Comparison of ENCODE assay signal across 13 cellular contexts in the genomic region with DNA sequence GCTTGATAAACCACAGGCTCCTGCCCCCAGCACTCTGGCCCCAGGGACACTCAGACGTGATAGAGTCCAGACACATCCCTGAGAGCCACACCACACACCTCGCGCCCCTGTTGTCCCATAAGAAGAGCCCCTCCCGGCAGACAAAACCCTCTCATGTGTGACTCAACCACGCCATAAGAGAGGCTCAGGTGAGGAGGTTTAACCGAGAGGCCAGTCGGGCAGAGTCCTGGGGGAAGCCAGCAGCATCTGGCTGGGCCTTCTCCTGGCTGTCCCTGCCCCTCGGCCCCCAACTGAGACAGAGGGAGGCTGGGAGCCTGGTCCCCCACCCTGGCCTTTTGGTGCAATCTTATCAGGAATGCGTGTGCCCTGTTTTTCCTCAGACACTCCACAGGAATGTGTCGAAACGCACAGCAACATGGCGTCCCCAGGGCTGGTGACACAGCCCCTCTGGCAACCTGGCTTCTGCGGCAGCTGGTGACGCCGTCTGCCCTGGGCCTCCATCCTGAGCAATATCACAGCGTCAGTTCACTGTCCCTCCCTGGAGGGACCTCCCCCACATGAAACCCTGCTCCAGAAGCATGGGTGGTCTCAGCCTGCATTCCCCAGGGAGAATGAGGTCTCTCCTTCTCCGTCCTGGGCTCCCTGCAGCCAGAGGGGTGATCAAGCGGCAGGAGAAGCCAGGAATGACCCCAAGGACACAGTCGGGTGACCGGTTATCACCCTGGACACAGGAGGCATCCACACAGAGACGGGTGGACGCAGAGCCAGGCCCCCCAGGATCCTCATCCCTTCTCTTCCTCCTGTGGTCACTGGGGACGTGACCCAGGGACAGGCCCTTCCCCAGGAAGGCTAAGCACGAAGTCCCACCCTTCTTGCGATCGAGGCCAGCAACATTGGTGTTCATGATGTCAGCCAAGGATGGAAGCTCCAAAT.
"Had no signal": no experiment of that assay in that cellular context is flagged by ENCODE, and none has a peak within 500 bp of the region (broad histone marks: within the 10 kb centered on the region; RNA-seq: fewer than 3 reads in every experiment).

No MANE protein-coding gene starts in this region.

- H3K36me3 ChIP-seq: SJCRH30, tibial artery had no signal

- ATAC-seq: activated CD4-positive, CD25-positive, alpha-beta regulatory T cell treated with anti-CD3 and anti-CD28 coated beads, Interleukin-2, amount 50 U/mL, for 24 hours; esophagus mucosa; stimulated activated memory B cell treated with anti-CD40 and anti-IgM and Interleukin-4, amounts not matched to agents 10 μg/mL and 1 μg/mL and 100 μg/mL, for 72 hours had no signal

- H3K9me3 ChIP-seq: SJCRH30, tibial artery had no signal

- H3K27me3 ChIP-seq: SJCRH30, tibial artery had no signal

- H3K27ac Mint-ChIP-seq: activated naive CD8-positive, alpha-beta T cell; activated T-cell treated with anti-CD3 and anti-CD28 coated beads, Interleukin-2, amount 50 U/mL, for 24 hours; naive B cell; stimulated activated memory B cell treated with anti-CD40 and anti-IgM and Interleukin-4, amounts not matched to agents 10 μg/mL and 1 μg/mL and 100 μg/mL, for 72 hours had no signal

- H3K4me3 ChIP-seq: SJCRH30, tibial artery had no signal

- H3K36me3 Mint-ChIP-seq: activated naive CD8-positive, alpha-beta T cell; naive B cell; stimulated activated memory B cell treated with anti-CD40 and anti-IgM and Interleukin-4, amounts not matched to agents 10 μg/mL and 1 μg/mL and 100 μg/mL, for 72 hours had no signal

- DNase-seq: activated CD4-positive, alpha-beta T cell treated with anti-CD3 and anti-CD28 coated beads, Interleukin-2, amount 50 U/mL, for 4 hours; activated effector memory CD4-positive, alpha-beta T cell treated with anti-CD3 and anti-CD28 coated beads, Interleukin-2, amount 50 U/mL, for 16 hours; activated T-cell treated with anti-CD3 and anti-CD28 coated beads, Interleukin-2, amount 50 U/mL, for 24 hours; amygdala; midbrain; naive B cell; SJCRH30; SW 1271; tibial artery had no signal

- H3K27ac ChIP-seq: SJCRH30, tibial artery had no signal

- H3K4me3 Mint-ChIP-seq: activated naive CD8-positive, alpha-beta T cell; activated T-cell treated with anti-CD3 and anti-CD28 coated beads, Interleukin-2, amount 50 U/mL, for 24 hours; naive B cell; stimulated activated memory B cell treated with anti-CD40 and anti-IgM and Interleukin-4, amounts not matched to agents 10 μg/mL and 1 μg/mL and 100 μg/mL, for 72 hours had no signal

- H3K4me1 Mint-ChIP-seq: naive B cell; stimulated activated memory B cell treated with anti-CD40 and anti-IgM and Interleukin-4, amounts not matched to agents 10 μg/mL and 1 μg/mL and 100 μg/mL, for 72 hours had no signal

- H3K4me1 ChIP-seq: SJCRH30, tibial artery had no signal
